ENCODE assay signal across 8 cellular contexts in the genomic region with DNA sequence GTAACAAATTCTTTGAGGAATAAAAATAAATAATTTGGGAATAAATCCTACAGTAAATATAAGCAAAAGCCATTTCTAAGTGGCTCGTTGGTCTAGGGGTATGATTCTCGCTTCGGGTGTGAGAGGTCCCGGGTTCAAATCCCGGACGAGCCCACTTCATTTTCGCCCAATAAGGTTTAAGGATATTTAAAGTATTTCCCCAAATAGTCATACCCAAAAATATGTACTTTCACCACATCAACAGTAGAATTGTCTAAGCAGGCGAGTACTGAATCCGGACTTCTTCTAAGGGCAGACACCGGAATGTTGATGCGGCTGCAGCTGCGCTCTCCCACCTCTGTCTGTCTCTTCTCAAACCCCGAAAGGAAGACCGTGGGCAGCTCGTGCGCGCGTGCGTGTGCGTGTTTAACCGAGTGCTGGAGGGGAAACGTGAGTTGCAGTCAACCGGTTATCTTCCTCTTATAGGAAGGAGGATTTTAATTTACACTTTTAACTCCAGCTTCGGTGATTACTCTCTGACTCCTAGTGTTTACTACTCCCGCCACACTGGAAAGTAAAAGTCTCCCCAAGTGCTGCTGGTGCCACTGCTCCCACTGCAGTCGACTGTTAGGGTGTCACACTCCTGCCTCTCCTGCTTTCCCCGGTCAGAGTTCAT.
DNase-seq lines count a peak whose midpoint lies in the region; ATAC-seq and TF ChIP-seq lines count a peak whose summit lies in the region.

No MANE protein-coding gene starts in this region.

- no peak overlapping the region for H3K27ac Mint-ChIP-seq in CD4-positive, alpha-beta T cell
- no peak overlapping the region for H3K27ac Mint-ChIP-seq in activated CD4-positive, alpha-beta memory T cell treated with anti-CD3 and anti-CD28 coated beads for 36 hours

- no peak for TF ChIP-seq CTCF in CD4-positive, alpha-beta T cell (IDR thresholded peaks at IDR 0.05)
- TF ChIP-seq CTCF in NB4 (IDR thresholded peaks at IDR 0.05; ENCODE audit: low read depth, low read length), result no peak

- H3K4me3 Mint-ChIP-seq in CD4-positive, alpha-beta T cell, result peak overlapping the region; percentile 31
- peak overlapping the region; percentile 64 for H3K4me3 Mint-ChIP-seq in activated CD4-positive, alpha-beta memory T cell treated with anti-CD3 and anti-CD28 coated beads for 36 hours

- intact Hi-C loops in CD4-positive, alpha-beta T cell (cut with DNase I, micrococcal nuclease), result no loop called here
- intact Hi-C loops in activated CD4-positive, alpha-beta memory T cell treated with anti-CD3 and anti-CD28 coated beads for 36 hours (cut with micrococcal nuclease), result no loop called here

- H3K27me3 Mint-ChIP-seq in CD4-positive, alpha-beta T cell, result peaks cover 86% of the 10 kb centered on the region
- H3K27me3 Mint-ChIP-seq in activated CD4-positive, alpha-beta memory T cell treated with anti-CD3 and anti-CD28 coated beads for 36 hours, result peaks cover 49% of the 10 kb centered on the region

- H3K27me3 ChIP-seq in CD4-positive, alpha-beta T cell (ENCODE audit: control insufficient read depth, insufficient read depth, low read length), result peaks cover 78% of the 10 kb centered on the region

- no peak for TF ChIP-seq POLR2A in NB4 (IDR thresholded peaks at IDR 0.05; ENCODE audit: extremely low read depth, insufficient read length)

- POLR2A ChIA-PET in CD4-positive, alpha-beta T cell (lab: Charles Lee), result no interaction called here
- POLR2A ChIA-PET in activated CD4-positive, alpha-beta memory T cell treated with anti-CD3 and anti-CD28 coated beads for 36 hours (lab: Charles Lee), result no interaction called here

- H3K4me3 ChIP-seq in NB4 (ENCODE audit: low read depth, low read length), result peak overlapping the region; percentile 61

- CTCF ChIA-PET in CD4-positive, alpha-beta T cell (lab: Charles Lee), result interaction anchor here (1.4 kb wide), 1 partner anchor 484 kb away, joined by 4 read pairs; no protein-coding TSS in a partner anchor
- CTCF ChIA-PET in activated CD4-positive, alpha-beta memory T cell treated with anti-CD3 and anti-CD28 coated beads for 36 hours (lab: Charles Lee), result no interaction called here

- peaks cover 13% of the 10 kb centered on the region for H3K4me1 Mint-ChIP-seq in CD4-positive, alpha-beta T cell (ENCODE audit: low read depth)
- H3K4me1 Mint-ChIP-seq in activated CD4-positive, alpha-beta memory T cell treated with anti-CD3 and anti-CD28 coated beads for 36 hours (ENCODE audit: low read depth), result peaks cover 14% of the 10 kb centered on the region

- ATAC-seq in CD4-positive, alpha-beta T cell (ENCODE audit: poor library complexity), result no peak
- ATAC-seq in GM21528 (IDR thresholded peaks at IDR 0.05; ENCODE audit: low FRiP score, unreplicated experiment) (peak; percentile 76), HG03457 (IDR thresholded peaks at IDR 0.05; ENCODE audit: unreplicated experiment) (no peak)

- H3K36me3 Mint-ChIP-seq in CD4-positive, alpha-beta T cell (ENCODE audit: low read depth), result no peaks in the 10 kb centered on the region
- no peaks in the 10 kb centered on the region for H3K36me3 Mint-ChIP-seq in activated CD4-positive, alpha-beta memory T cell treated with anti-CD3 and anti-CD28 coated beads for 36 hours

- peaks cover 7% of the 10 kb centered on the region for H3K9me3 ChIP-seq in CD4-positive, alpha-beta T cell (ENCODE audit: control insufficient read depth, low read length)

- no peak overlapping the region for H3K27ac ChIP-seq in CD4-positive, alpha-beta T cell (ENCODE audit: low read depth, low read length)

- H3K9me3 Mint-ChIP-seq in CD4-positive, alpha-beta T cell, result no peaks in the 10 kb centered on the region
- no peaks in the 10 kb centered on the region for H3K9me3 Mint-ChIP-seq in activated CD4-positive, alpha-beta memory T cell treated with anti-CD3 and anti-CD28 coated beads for 36 hours

- DNase-seq in CD4-positive, alpha-beta T cell, result no peak
- DNase-seq in NB4 (ENCODE audit: low read depth) (peak; percentile 94), germinal center (ENCODE audit: low spot score) (peak; percentile 8), NCI-H2029 treated with DMSO at 0.1 percent for 48 hours (lab: John Stamatoyannopoulos, UW) (no peak)
- DNase-seq in activated CD4-positive, alpha-beta memory T cell treated with anti-CD3 and anti-CD28 coated beads for 36 hours, result peak; percentile 49
- DNase-seq in stimulated activated CD4-positive, alpha-beta T cell treated with anti-CD3 and anti-CD28 coated beads, Interleukin-15, amount 100 ng/mL, for 48 hours (ENCODE audit: low read depth in 2 of 2), result peak; percentile 19 to 42

Comparison
In these comparisons a context has a peak if more than half of its experiments do, and no peak if none do; other contexts are left out.
1. DNase-seq: peak in NB4 (single experiment), activated CD4-positive, alpha-beta memory T cell treated with anti-CD3 and anti-CD28 coated beads for 36 hours (single experiment), germinal center (single experiment) and stimulated activated CD4-positive, alpha-beta T cell treated with anti-CD3 and anti-CD28 coated beads, Interleukin-15, amount 100 ng/mL, for 48 hours (2 of 2); none in CD4-positive, alpha-beta T cell (0 of 10) and NCI-H2029 treated with DMSO at 0.1 percent for 48 hours (single experiment).